Comparison of ENCODE assay signal across 8 cellular contexts in genomic region chr3:30042274-30042859, GRCh38.
A peak's percentile ranks its signal among the peaks of the same experiment; 100 is the strongest.
DNase-seq lines count a peak whose midpoint lies in the region; ATAC-seq and TF ChIP-seq lines count a peak whose summit lies in the region.

No MANE protein-coding gene starts in this region.

- TF ChIP-seq POLR2A in spleen (IDR thresholded peaks at IDR 0.05) = no peak

- no peak overlapping the region for H3K27ac ChIP-seq in spleen

- H3K36me3 ChIP-seq in spleen = no peaks in the 10 kb centered on the region

- no peaks in the 10 kb centered on the region for H3K9me3 ChIP-seq in spleen

- intact Hi-C loops in spleen (cut with DNase I; ENCODE audit: low total_unique reads) = loop anchor here (10.0 kb wide), 2 partner anchors 152 to 712 kb away; no protein-coding TSS in a partner anchor

- H3K4me1 ChIP-seq in spleen = peaks cover 0 to 8% (median 2%) of the 10 kb centered on the region in 6 donors

- peak; percentile 50 for ATAC-seq in GM18870 (IDR thresholded peaks at IDR 0.05; ENCODE audit: unreplicated experiment)
- no peak for ATAC-seq in GM21360 (IDR thresholded peaks at IDR 0.05; ENCODE audit: unreplicated experiment)

- peak; percentile 31 to 66 (median 55) for TF ChIP-seq CTCF in spleen (IDR thresholded peaks at IDR 0.05 in 8 of 11, conservative IDR thresholded peaks at IDR 0.05 in 3 of 11)

- peak; percentile 84 to 88 for DNase-seq in AML-193 (lab: John Stamatoyannopoulos, UW)
- peak; percentile 48 for DNase-seq in MV-4-11 (lab: John Stamatoyannopoulos, UW)
- DNase-seq in T follicular helper cell (ENCODE audit: low read depth) = peak; percentile 36
- DNase-seq in astrocyte of the hippocampus (ENCODE audit: low read depth, low spot score) = peak; percentile 83
- DNase-seq in iPS DF 19.7 (ENCODE audit: low read depth, low spot score) = peak; percentile 9
- no peak for DNase-seq in spleen

- H3K4me3 ChIP-seq in spleen = no peak overlapping the region

- WGBS in spleen, 5 donors = 23 to 38% (median 25%) methylated on average over 4 of the region's 4 CpGs

- peaks cover 0 to 7% (median 0%) of the 10 kb centered on the region in 7 donors for H3K27me3 ChIP-seq in spleen (replicated peaks in 1 of 7)
